Comparison of ENCODE assay signal across 27 cellular contexts in the genomic region with DNA sequence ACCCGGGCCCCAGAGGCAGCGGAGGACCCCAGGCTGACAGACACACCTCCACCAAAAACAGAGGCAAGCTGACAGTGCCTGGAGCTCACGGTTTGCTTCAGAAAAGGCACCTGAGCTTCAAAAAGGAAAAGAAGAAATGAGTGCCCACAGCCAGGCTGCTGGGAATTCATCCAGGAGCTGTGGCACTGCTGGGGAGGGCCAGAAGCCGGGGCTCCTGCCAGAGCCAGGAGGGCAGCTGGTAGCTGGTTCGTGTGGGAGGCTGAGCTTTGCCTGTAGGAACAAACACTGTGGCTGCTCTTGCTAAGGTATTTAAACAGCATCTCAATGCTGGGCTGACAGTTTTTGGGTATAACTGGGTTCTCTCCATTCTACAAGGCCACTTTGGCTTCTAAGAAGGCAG. TPM values are rescaled to one million over a fixed set of nuclear protein-coding genes. Genes with fewer than 3 reads are reported as not detected.
"Had no signal": no experiment of that assay in that cellular context is flagged by ENCODE, and none has a peak within 500 bp of the region (broad histone marks: within the 10 kb centered on the region; RNA-seq: fewer than 3 reads in every experiment).

No MANE protein-coding gene starts in this region.

- ATAC-seq: activated CD4-positive, CD25-positive, alpha-beta regulatory T cell treated with anti-CD3 and anti-CD28 coated beads, Interleukin-2, amount 50 U/mL, for 24 hours; activated CD8-positive, alpha-beta T cell treated with anti-CD3 and anti-CD28 coated beads for 36 hours; activated T-cell treated with anti-CD3 and anti-CD28 coated beads, Interleukin-2, amount 50 U/mL, for 72 hours; Panc1 had no signal

- H3K9me3 ChIP-seq: adrenal gland, MG63, SJCRH30, SK-N-SH had no signal

- H3K4me3 ChIP-seq: adrenal gland, MG63, SJCRH30 had no signal

- DNase-seq: activated CD4-positive, alpha-beta T cell treated with anti-CD3 and anti-CD28 coated beads for 4 hours; activated CD8-positive, alpha-beta memory T cell treated with anti-CD3 and anti-CD28 coated beads, Interleukin-2, amount 50 U/mL, for 4 hours; activated CD8-positive, alpha-beta T cell treated with anti-CD3 and anti-CD28 coated beads for 36 hours; activated gamma-delta T cell treated with Interleukin-2 at 50 U/mL for 16 hours; activated naive CD4-positive, alpha-beta T cell treated with anti-CD3 and anti-CD28 coated beads, Interleukin-2, amount 10 ng/mL, durations not matched to agents 7 days and 5 days; activated naive CD8-positive, alpha-beta T cell treated with anti-CD3 and anti-CD28 coated beads, Interleukin-2, amount 10 ng/mL, durations not matched to agents 7 days and 5 days; activated T-cell treated with anti-CD3 and anti-CD28 coated beads, Interleukin-2, amount 50 U/mL, for 72 hours; adrenal gland; MG63; MV-4-11; NCI-H1105 treated with DMSO at 0.1 percent for 48 hours; NCI-H1436 treated with DMSO at 0.1 percent for 48 hours; NCI-H1930; NCI-H2171; NCI-H345; NCI-H524; NCI-H748 treated with DMSO at 0.1 percent for 48 hours; NK-92 treated with Interleukin-12 subunit alpha and Interleukin-12 subunit beta, amount 100 ng/mL, for 24 hours; OCI-M1; RPMI8226; SJCRH30; SK-N-SH had no signal

- H3K36me3 ChIP-seq: adrenal gland, MG63, SJCRH30 had no signal

- H3K27me3 ChIP-seq: SJCRH30 had no signal

- H3K9ac ChIP-seq: SK-N-SH had no signal

- H3K4me2 ChIP-seq: SK-N-SH had no signal

- H3K4me1 ChIP-seq: adrenal gland, SJCRH30 had no signal

- H3K27ac ChIP-seq: adrenal gland, SJCRH30 had no signal

RNA-seq across cellular contexts. Expression of gene KCNJ6, which starts 19.5 kb away (rescaled TPM):
- total RNA-seq: activated CD8-positive, alpha-beta T cell treated with anti-CD3 and anti-CD28 coated beads for 36 hours; activated naive CD8-positive, alpha-beta T cell treated with anti-CD3 and anti-CD28 coated beads, Interleukin-2, amount 10 ng/mL, durations not matched to agents 7 days and 5 days; activated T-cell treated with anti-CD3 and anti-CD28 coated beads, Interleukin-2, amount 50 U/mL, for 72 hours; activated T-helper 2 cell treated with anti-CD3 and anti-CD28 coated beads, Interferon-gamma antibody, Interleukin-2, Interleukin-4, amounts not matched to agents 10 μg/mL and 5 μg/mL and 100 μg/mL, durations not matched to agents 14 hours and 24 hours and 36 hours; cardiac septum; Right ventricle myocardium inferior; SJCRH30 had no signal
- polyA plus RNA-seq: SK-N-SH had no signal
